1 cellular context compared by ENCODE assay signal in genomic region chr12:57240926-57241555, GRCh38.
TF ChIP-seq lines count a peak whose summit lies in the region.

No MANE protein-coding gene starts in this region.

TF ChIP-seq in IMR-90, 13 proteins besides CTCF, POLR2A, EP300 and RAD21:
- TF ChIP-seq MXI1 (IDR thresholded peaks at IDR 0.05; ENCODE audit: borderline replicate concordance, low read depth, low read length) (no peak), NFE2L2 (IDR thresholded peaks at IDR 0.05; ENCODE audit: low read depth, low read length) (no peak), MAZ (IDR thresholded peaks at IDR 0.05; ENCODE audit: borderline replicate concordance, low read depth, low read length) (no peak), CHD1 (IDR thresholded peaks at IDR 0.05; ENCODE audit: low read depth, low read length) (no peak), USF2 (IDR thresholded peaks at IDR 0.05; ENCODE audit: low read depth, low read length) (no peak), MAFK (IDR thresholded peaks at IDR 0.05; ENCODE audit: low read depth, low read length) (no peak), FOS (IDR thresholded peaks at IDR 0.05; ENCODE audit: low read depth, low read length) (no peak), ELK1 (IDR thresholded peaks at IDR 0.05; ENCODE audit: borderline replicate concordance, low read depth, low read length) (no peak), SMC3 (IDR thresholded peaks at IDR 0.05; ENCODE audit: low read depth, low read length) (no peak), RFX5 (IDR thresholded peaks at IDR 0.05; ENCODE audit: low read depth, low read length) (no peak), CEBPB (IDR thresholded peaks at IDR 0.05; ENCODE audit: low read depth, low read length) (no peak), RCOR1 (IDR thresholded peaks at IDR 0.05; ENCODE audit: insufficient replicate concordance, low read length) (no peak), BHLHE40 (IDR thresholded peaks at IDR 0.05; ENCODE audit: low read depth, low read length) (no peak)
